Comparison of ENCODE assay signal across 18 cellular contexts in the genomic region with DNA sequence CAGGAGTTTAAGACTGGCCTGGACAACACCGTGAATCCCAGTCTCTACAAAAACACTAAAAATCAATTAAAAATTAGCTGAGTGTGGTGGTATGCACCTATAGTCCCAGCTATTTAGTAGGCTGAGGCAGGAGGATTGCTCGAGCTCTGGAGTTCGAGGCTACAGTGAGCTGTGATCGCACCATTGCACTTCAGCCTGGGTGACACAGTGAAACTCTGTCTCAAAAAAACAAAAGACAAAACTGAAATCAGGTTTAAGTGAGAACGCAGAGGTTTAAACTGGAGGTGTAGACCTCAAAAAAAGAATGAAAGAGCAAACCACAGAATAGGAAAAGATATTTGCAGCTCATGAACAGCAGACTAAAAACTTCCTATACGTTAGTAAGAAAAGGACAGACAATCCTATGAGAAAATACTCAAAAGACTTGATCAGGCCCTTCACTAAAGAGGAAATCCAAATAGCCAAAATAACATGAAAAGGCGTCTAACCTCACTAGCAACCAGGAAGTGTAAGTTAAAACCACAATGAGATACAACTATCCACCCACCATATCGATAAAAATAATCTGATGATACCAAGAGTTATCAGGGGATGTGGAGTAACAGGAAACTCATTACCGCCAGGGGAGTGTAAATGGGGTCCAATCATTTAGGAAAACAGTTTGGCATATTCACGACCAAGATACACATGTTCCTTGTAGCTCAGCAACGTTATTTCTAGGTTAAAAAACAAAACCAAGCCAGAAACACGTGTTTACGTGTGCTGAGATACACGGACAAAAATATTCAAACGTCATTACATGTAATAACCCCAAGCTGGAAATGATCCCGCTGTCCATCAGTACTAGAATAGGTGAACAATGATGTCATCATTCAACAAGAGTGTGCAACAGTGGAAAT. TPM values are rescaled to one million over a fixed set of nuclear protein-coding genes. Genes with fewer than 3 reads are reported as not detected.
DNase-seq lines count a peak whose midpoint lies in the region; ATAC-seq and TF ChIP-seq lines count a peak whose summit lies in the region.
"Had no signal": no experiment of that assay in that cellular context is flagged by ENCODE, and none has a peak within 500 bp of the region (broad histone marks: within the 10 kb centered on the region; RNA-seq: fewer than 3 reads in every experiment).

No MANE protein-coding gene starts in this region.

- no peaks in the 10 kb centered on the region for H3K4me1 ChIP-seq in PC-9 (replicated peaks; ENCODE audit: insufficient read depth)
- H3K4me1 ChIP-seq: esophagus muscularis mucosa, thyroid gland had no signal

- H3K27me3 ChIP-seq in PC-9 (ENCODE audit: insufficient read depth, low read depth): no peaks in the 10 kb centered on the region
- H3K27me3 ChIP-seq: thyroid gland had no signal

- no peak overlapping the region for H3K27ac ChIP-seq in PC-9
- H3K27ac ChIP-seq: C4-2B, esophagus muscularis mucosa, thyroid gland had no signal

- peaks cover 19% of the 10 kb centered on the region for H3K4me1 Mint-ChIP-seq in T-helper 1 cell treated with Interleukin-12 subunit alpha and Interleukin-12 subunit beta and Interleukin-4 antibody, amounts not matched to agents 30 μg/mL and 1 μg/mL, for 36 hours (ENCODE audit: low read depth)
- peaks cover 22% of the 10 kb centered on the region for H3K4me1 Mint-ChIP-seq in activated naive CD8-positive, alpha-beta T cell treated with anti-CD3 and anti-CD28 coated beads, Interleukin-2, amount 10 ng/mL, durations not matched to agents 7 days and 5 days

- peak overlapping the region; percentile 30 for H3K4me3 Mint-ChIP-seq in T-helper 1 cell treated with Interleukin-12 subunit alpha and Interleukin-12 subunit beta and Interleukin-4 antibody, amounts not matched to agents 30 μg/mL and 1 μg/mL, for 36 hours
- H3K4me3 Mint-ChIP-seq in activated naive CD8-positive, alpha-beta T cell treated with anti-CD3 and anti-CD28 coated beads, Interleukin-2, amount 10 ng/mL, durations not matched to agents 7 days and 5 days: peak overlapping the region; percentile 76

- no peaks in the 10 kb centered on the region for H3K9me3 ChIP-seq in PC-9 (ENCODE audit: insufficient read depth, low read depth)
- H3K9me3 ChIP-seq: esophagus muscularis mucosa, thyroid gland had no signal

- peak; percentile 46 for ATAC-seq in activated naive CD8-positive, alpha-beta T cell treated with anti-CD3 and anti-CD28 coated beads, Interleukin-2, amount 10 ng/mL, durations not matched to agents 7 days and 5 days (ENCODE audit: low read depth)
- ATAC-seq in HG03196 (IDR thresholded peaks at IDR 0.05; ENCODE audit: unreplicated experiment) (no peak), HG03097 (IDR thresholded peaks at IDR 0.05; ENCODE audit: low FRiP score, unreplicated experiment) (no peak), left ventricle myocardium superior (no peak)

- H3K9me2 ChIP-seq in PC-9 (ENCODE audit: insufficient read depth): no peaks in the 10 kb centered on the region

- H3K9me3 Mint-ChIP-seq in T-helper 1 cell treated with Interleukin-12 subunit alpha and Interleukin-12 subunit beta and Interleukin-4 antibody, amounts not matched to agents 30 μg/mL and 1 μg/mL, for 36 hours: no peaks in the 10 kb centered on the region
- H3K9me3 Mint-ChIP-seq in activated naive CD8-positive, alpha-beta T cell treated with anti-CD3 and anti-CD28 coated beads, Interleukin-2, amount 10 ng/mL, durations not matched to agents 7 days and 5 days: no peaks in the 10 kb centered on the region

- no peak for TF ChIP-seq CTCF in PC-9 (conservative IDR thresholded peaks at IDR 0.05)

- peaks cover 11% of the 10 kb centered on the region for H3K27me3 Mint-ChIP-seq in T-helper 1 cell treated with Interleukin-12 subunit alpha and Interleukin-12 subunit beta and Interleukin-4 antibody, amounts not matched to agents 30 μg/mL and 1 μg/mL, for 36 hours (ENCODE audit: low read depth)
- no peaks in the 10 kb centered on the region for H3K27me3 Mint-ChIP-seq in activated naive CD8-positive, alpha-beta T cell treated with anti-CD3 and anti-CD28 coated beads, Interleukin-2, amount 10 ng/mL, durations not matched to agents 7 days and 5 days

- no peak overlapping the region for H3K4me3 ChIP-seq in PC-9
- H3K4me3 ChIP-seq: esophagus muscularis mucosa, skin epidermis, thyroid gland had no signal

- H3F3A ChIP-seq in PC-9 (ENCODE audit: insufficient read depth, low read depth): no peaks in the 10 kb centered on the region

- CTCF ChIA-PET in PC-9 (lab: Charles Lee): no interaction called here

- H3K36me3 ChIP-seq in PC-9 (ENCODE audit: low read depth): no peaks in the 10 kb centered on the region
- H3K36me3 ChIP-seq: esophagus muscularis mucosa, thyroid gland had no signal

- no TSS peak for BruUV-seq in PC-9 (replicated peaks; lab: Mats Ljungman, UMichigan)

- H3K36me3 Mint-ChIP-seq in T-helper 1 cell treated with Interleukin-12 subunit alpha and Interleukin-12 subunit beta and Interleukin-4 antibody, amounts not matched to agents 30 μg/mL and 1 μg/mL, for 36 hours (ENCODE audit: low read depth): peaks cover 6% of the 10 kb centered on the region
- no peaks in the 10 kb centered on the region for H3K36me3 Mint-ChIP-seq in activated naive CD8-positive, alpha-beta T cell treated with anti-CD3 and anti-CD28 coated beads, Interleukin-2, amount 10 ng/mL, durations not matched to agents 7 days and 5 days

- H4K20me1 ChIP-seq in PC-9 (ENCODE audit: insufficient read depth): no peaks in the 10 kb centered on the region; the same call in 1 of the 2 replicates

- no peaks in the 10 kb centered on the region for H3K79me2 ChIP-seq in PC-9 (ENCODE audit: low read depth)

- peak overlapping the region; percentile 68 for H3K27ac Mint-ChIP-seq in T-helper 1 cell treated with Interleukin-12 subunit alpha and Interleukin-12 subunit beta and Interleukin-4 antibody, amounts not matched to agents 30 μg/mL and 1 μg/mL, for 36 hours
- H3K27ac Mint-ChIP-seq in activated naive CD8-positive, alpha-beta T cell treated with anti-CD3 and anti-CD28 coated beads, Interleukin-2, amount 10 ng/mL, durations not matched to agents 7 days and 5 days: peak overlapping the region; percentile 94

- intact Hi-C loops in PC-9 (cut with micrococcal nuclease; ENCODE audit: unreplicated experiment): no loop called here
- intact Hi-C loops in left ventricle myocardium superior (cut with micrococcal nuclease): no loop called here

- POLR2A ChIA-PET in activated naive CD8-positive, alpha-beta T cell treated with anti-CD3 and anti-CD28 coated beads, Interleukin-2, amount 10 ng/mL, durations not matched to agents 7 days and 5 days (lab: Charles Lee): interaction anchor here (0.7 to 1.6 kb wide), 5 partner anchors 9 to 31 kb away, joined by 3 to 8 read pairs (median 5); a partner anchor contains a TSS
- POLR2A ChIA-PET in PC-9 (lab: Charles Lee; ENCODE audit: unreplicated experiment): no interaction called here

- DNase-seq in stimulated activated naive CD4-positive, alpha-beta T cell treated with Interleukin-2 at 50 U/mL for 16 hours (lab: John Stamatoyannopoulos, UW): peak; percentile 34
- no peak for DNase-seq in stimulated activated naive CD4-positive, alpha-beta T cell (lab: John Stamatoyannopoulos, UW)
- DNase-seq in activated naive CD8-positive, alpha-beta T cell treated with anti-CD3 and anti-CD28 coated beads, Interleukin-2, amount 10 ng/mL, durations not matched to agents 7 days and 5 days: no peak
- DNase-seq in PC-9: no peak
- DNase-seq in left ventricle myocardium superior: no peak
- DNase-seq: anterior cingulate cortex, cortex of kidney, midbrain, NCI-H187, NCI-H524 treated with DMSO at 0.1 percent for 48 hours, thyroid gland had no signal

- H2AFZ ChIP-seq in PC-9: no peak overlapping the region

- H3K4me2 ChIP-seq in PC-9: no peak overlapping the region

RNA-seq across cellular contexts. Expression of a gene that starts 9.8 kb away (rescaled TPM):
- 1 to 10 TPM; 2.7 to 3.2 TPM for total RNA-seq in activated naive CD8-positive, alpha-beta T cell treated with anti-CD3 and anti-CD28 coated beads, Interleukin-2, amount 10 ng/mL, durations not matched to agents 7 days and 5 days
- 0.70 and 1.3 TPM in 2 replicates for total RNA-seq in PC-9 (2021)
- total RNA-seq in left ventricle myocardium superior: not detected
- total RNA-seq: osteocyte had no signal

RNA-seq across cellular contexts. Expression of a gene that starts 30.7 kb away (rescaled TPM):
- 100 to 1,000 TPM; 209 to 230 TPM for total RNA-seq in activated naive CD8-positive, alpha-beta T cell treated with anti-CD3 and anti-CD28 coated beads, Interleukin-2, amount 10 ng/mL, durations not matched to agents 7 days and 5 days
- total RNA-seq in PC-9 (2021) (242 and 291 TPM in 2 replicates), left ventricle myocardium superior (335 TPM)
